1 cellular context compared by ENCODE assay signal in genomic region chr1:180585994-180586359, GRCh38.
TF ChIP-seq lines count a peak whose summit lies in the region.

No MANE protein-coding gene starts in this region.

TF ChIP-seq in IMR-90, 13 proteins besides CTCF, POLR2A, EP300 and RAD21:
- no peak for TF ChIP-seq ELK1 (IDR thresholded peaks at IDR 0.05; ENCODE audit: borderline replicate concordance, low read depth, low read length)
- no peak for TF ChIP-seq CEBPB (IDR thresholded peaks at IDR 0.05; ENCODE audit: low read depth, low read length)
- TF ChIP-seq BHLHE40 (IDR thresholded peaks at IDR 0.05; ENCODE audit: low read depth, low read length), result no peak
- no peak for TF ChIP-seq SMC3 (IDR thresholded peaks at IDR 0.05; ENCODE audit: low read depth, low read length)
- no peak for TF ChIP-seq NFE2L2 (IDR thresholded peaks at IDR 0.05; ENCODE audit: low read depth, low read length)
- no peak for TF ChIP-seq MAZ (IDR thresholded peaks at IDR 0.05; ENCODE audit: borderline replicate concordance, low read depth, low read length)
- TF ChIP-seq RCOR1 (IDR thresholded peaks at IDR 0.05; ENCODE audit: insufficient replicate concordance, low read length), result no peak
- no peak for TF ChIP-seq MAFK (IDR thresholded peaks at IDR 0.05; ENCODE audit: low read depth, low read length)
- no peak for TF ChIP-seq FOS (IDR thresholded peaks at IDR 0.05; ENCODE audit: low read depth, low read length)
- TF ChIP-seq MXI1 (IDR thresholded peaks at IDR 0.05; ENCODE audit: borderline replicate concordance, low read depth, low read length), result no peak
- no peak for TF ChIP-seq USF2 (IDR thresholded peaks at IDR 0.05; ENCODE audit: low read depth, low read length)
- TF ChIP-seq CHD1 (IDR thresholded peaks at IDR 0.05; ENCODE audit: low read depth, low read length), result no peak
- TF ChIP-seq RFX5 (IDR thresholded peaks at IDR 0.05; ENCODE audit: low read depth, low read length), result no peak
